Comparison of ENCODE assay signal across 11 cellular contexts in the genomic region with DNA sequence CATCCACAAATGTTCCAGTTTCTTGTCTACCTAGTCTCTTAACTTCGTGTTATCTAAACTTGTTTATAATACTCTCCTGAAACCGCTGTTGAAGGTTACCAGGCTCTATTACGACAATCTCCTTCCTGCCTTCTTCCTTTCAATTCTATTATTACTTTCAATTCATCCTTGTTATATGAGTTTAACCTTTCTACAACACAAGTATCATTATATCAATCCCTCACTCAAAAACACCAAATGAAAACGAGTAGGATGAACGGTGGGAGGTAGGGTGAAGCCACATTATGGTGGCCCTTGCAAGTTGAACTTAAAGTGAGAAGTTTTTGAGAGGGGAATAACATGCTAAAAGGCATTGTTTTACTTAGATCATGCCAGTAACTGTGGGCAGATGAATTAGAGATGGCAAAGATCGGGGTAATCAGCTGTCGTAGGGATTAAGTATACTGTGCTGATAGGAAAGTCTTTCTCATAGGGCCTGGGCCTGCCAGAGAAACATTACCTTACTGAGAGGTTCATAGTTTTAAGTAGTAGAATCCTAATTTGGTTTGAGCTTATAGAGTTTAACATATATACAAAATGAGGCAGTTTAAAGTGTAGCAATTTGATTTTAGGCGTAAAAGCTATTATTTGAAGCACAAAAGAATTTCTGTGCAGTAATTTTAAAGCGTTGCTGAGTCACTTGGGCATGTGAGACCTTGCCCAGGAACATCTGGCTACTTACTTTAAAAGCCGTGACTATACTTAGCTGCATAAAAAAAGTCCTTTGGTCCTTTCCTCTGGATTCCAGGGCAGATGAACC. TPM values are rescaled to one million over a fixed set of nuclear protein-coding genes. Genes with fewer than 3 reads are reported as not detected.
A peak's percentile ranks its signal among the peaks of the same experiment; 100 is the strongest.
DNase-seq lines count a peak whose midpoint lies in the region; TF ChIP-seq lines count a peak whose summit lies in the region.
"Had no signal": no experiment of that assay in that cellular context is flagged by ENCODE, and none has a peak within 500 bp of the region (broad histone marks: within the 10 kb centered on the region; RNA-seq: fewer than 3 reads in every experiment).

No MANE protein-coding gene starts in this region.

- H4K20me1 ChIP-seq in MM.1S (ENCODE audit: insufficient read depth, low read length) (no peaks in the 10 kb centered on the region), hepatocyte (ENCODE audit: insufficient read depth, poor library complexity, severe bottlenecking) (no peaks in the 10 kb centered on the region)

- H2AFZ ChIP-seq in MM.1S (ENCODE audit: low read length) (peak overlapping the region; percentile 55), hepatocyte (no peak overlapping the region)

- H3K36me3 ChIP-seq in MM.1S (replicated peaks; ENCODE audit: insufficient read depth, low read length) (no peaks in the 10 kb centered on the region), neutrophil (no peaks in the 10 kb centered on the region), hepatocyte (replicated peaks; ENCODE audit: insufficient read depth, low read depth) (no peaks in the 10 kb centered on the region)

- no peaks in the 10 kb centered on the region for H3K9me2 ChIP-seq in MM.1S (replicated peaks; ENCODE audit: insufficient read depth, low read length)
- H3K9me2 ChIP-seq in hepatocyte (replicated peaks; ENCODE audit: insufficient read depth) = no peaks in the 10 kb centered on the region

- no peak for TF ChIP-seq CTCF in MM.1S (IDR thresholded peaks at IDR 0.05; ENCODE audit: low read length)
- no peak for TF ChIP-seq CTCF in neutrophil (IDR thresholded peaks at IDR 0.05)
- no peak for TF ChIP-seq CTCF in hepatocyte (IDR thresholded peaks at IDR 0.05; ENCODE audit: poor library complexity)

- peaks cover 37% of the 10 kb centered on the region for H3F3A ChIP-seq in MM.1S (ENCODE audit: insufficient read depth, low read length)

- H3K9me3 ChIP-seq in MM.1S (replicated peaks; ENCODE audit: insufficient read depth, low read length) = no peaks in the 10 kb centered on the region
- no peaks in the 10 kb centered on the region for H3K9me3 ChIP-seq in neutrophil
- H3K9me3 ChIP-seq in hepatocyte (ENCODE audit: low read depth) = no peaks in the 10 kb centered on the region

- peaks cover 22% of the 10 kb centered on the region for H3K4me1 ChIP-seq in MM.1S (ENCODE audit: low read length)
- H3K4me1 ChIP-seq in neutrophil (ENCODE audit: control insufficient read depth in 1 of 2, insufficient read depth in 1 of 2, low read depth in 1 of 2, low read length in 1 of 2) = peaks cover 56 to 59% of the 10 kb centered on the region in 2 experiments
- no peaks in the 10 kb centered on the region for H3K4me1 ChIP-seq in hepatocyte (ENCODE audit: insufficient read depth)

- H3K4me2 ChIP-seq in MM.1S (ENCODE audit: low read depth, low read length) (peak overlapping the region; percentile 75), hepatocyte (no peak overlapping the region)

- H3K27me3 ChIP-seq in MM.1S (replicated peaks; ENCODE audit: insufficient read depth, low read length) (no peaks in the 10 kb centered on the region), neutrophil (no peaks in the 10 kb centered on the region), hepatocyte (no peaks in the 10 kb centered on the region)

- peak overlapping the region; percentile 53 for H3K9ac ChIP-seq in MM.1S (ENCODE audit: low read length)

- H3K4me3 ChIP-seq in MM.1S (ENCODE audit: low read length) = 0 out of 2 replicates have a peak overlapping the region, but pooled peaks have one; percentile 5
- H3K4me3 ChIP-seq in neutrophil (ENCODE audit: low read depth in 1 of 2, low read length in 1 of 2) = peak overlapping the region in 1 of 2 experiments; percentile 33
- no peak overlapping the region for H3K4me3 ChIP-seq in hepatocyte

- WGBS in hepatocyte (ENCODE audit: low lambda C conversion rate, missing lambda C conversion rate) = 66% methylated on average over 10 of the region's 10 CpGs

- H3K79me2 ChIP-seq in MM.1S (ENCODE audit: low read length) (peaks cover 14% of the 10 kb centered on the region), hepatocyte (peaks cover 10% of the 10 kb centered on the region)

- H3K27ac ChIP-seq in MM.1S (ENCODE audit: low read length) (peak overlapping the region; percentile 93), neutrophil (peak overlapping the region; percentile 88), hepatocyte (no peak overlapping the region)

- peak; percentile 6 for DNase-seq in DMS53 (lab: John Stamatoyannopoulos, UW)
- no peak for DNase-seq in DMS53 treated with DMSO at 0.1 percent for 48 hours (lab: John Stamatoyannopoulos, UW; ENCODE audit: unreplicated experiment)
- peak; percentile 25 for DNase-seq in MM.1S
- DNase-seq in activated naive CD4-positive, alpha-beta T cell treated with anti-CD3 and anti-CD28 coated beads, Interleukin-2, amount 50 U/mL, for 16 hours = peak; percentile 26
- DNase-seq in HUDEP-2 (lab: John Stamatoyannopoulos, UW; ENCODE audit: unreplicated experiment in 76 of 76) = no peak
- DNase-seq in cerebellum (ENCODE audit: low spot score) = no peak
- no peak for DNase-seq in hepatocyte (ENCODE audit: low spot score)
- DNase-seq: 8988T; hypothalamus; NK-92 treated with Interleukin-12 subunit alpha and Interleukin-12 subunit beta, amount 100 ng/mL, for 24 hours had no signal

RNA-seq across cellular contexts. Expression of a gene that starts 3.4 kb away (rescaled TPM):
- total RNA-seq in cerebellum (45.5 TPM), hepatocyte (9.0 and 12.1 TPM in 2 replicates)
- polyA plus RNA-seq in hepatocyte = 2.4 and 4.1 TPM in 2 replicates

RNA-seq across cellular contexts. Expression of a gene that starts 34.5 kb away (rescaled TPM):
- total RNA-seq in cerebellum (997 TPM), hepatocyte (1,543 and 1,615 TPM in 2 replicates)
- 346 and 401 TPM in 2 replicates for polyA plus RNA-seq in hepatocyte

RNA-seq across cellular contexts. Expression of a gene that starts 44.1 kb away (rescaled TPM):
- total RNA-seq in cerebellum = 42.8 TPM
- 19.0 and 20.1 TPM in 2 replicates for total RNA-seq in hepatocyte
- polyA plus RNA-seq in hepatocyte = 4.9 and 5.1 TPM in 2 replicates

RNA-seq across cellular contexts. Expression of a gene that starts 58.0 kb away (rescaled TPM):
- 12.3 TPM for total RNA-seq in cerebellum
- total RNA-seq in hepatocyte = 5.1 and 5.9 TPM in 2 replicates
- polyA plus RNA-seq in hepatocyte = 5.8 and 5.9 TPM in 2 replicates

Comparison
In these comparisons a context has a peak if more than half of its experiments do, and no peak if none do; other contexts are left out.
1. DNase-seq: peak in DMS53 (single experiment), MM.1S (single experiment) and activated naive CD4-positive, alpha-beta T cell treated with anti-CD3 and anti-CD28 coated beads, Interleukin-2, amount 50 U/mL, for 16 hours (single experiment); none in DMS53 treated with DMSO at 0.1 percent for 48 hours (single experiment), HUDEP-2 (0 of 76), cerebellum (single experiment) and hepatocyte (single experiment).